In the genomic region with DNA sequence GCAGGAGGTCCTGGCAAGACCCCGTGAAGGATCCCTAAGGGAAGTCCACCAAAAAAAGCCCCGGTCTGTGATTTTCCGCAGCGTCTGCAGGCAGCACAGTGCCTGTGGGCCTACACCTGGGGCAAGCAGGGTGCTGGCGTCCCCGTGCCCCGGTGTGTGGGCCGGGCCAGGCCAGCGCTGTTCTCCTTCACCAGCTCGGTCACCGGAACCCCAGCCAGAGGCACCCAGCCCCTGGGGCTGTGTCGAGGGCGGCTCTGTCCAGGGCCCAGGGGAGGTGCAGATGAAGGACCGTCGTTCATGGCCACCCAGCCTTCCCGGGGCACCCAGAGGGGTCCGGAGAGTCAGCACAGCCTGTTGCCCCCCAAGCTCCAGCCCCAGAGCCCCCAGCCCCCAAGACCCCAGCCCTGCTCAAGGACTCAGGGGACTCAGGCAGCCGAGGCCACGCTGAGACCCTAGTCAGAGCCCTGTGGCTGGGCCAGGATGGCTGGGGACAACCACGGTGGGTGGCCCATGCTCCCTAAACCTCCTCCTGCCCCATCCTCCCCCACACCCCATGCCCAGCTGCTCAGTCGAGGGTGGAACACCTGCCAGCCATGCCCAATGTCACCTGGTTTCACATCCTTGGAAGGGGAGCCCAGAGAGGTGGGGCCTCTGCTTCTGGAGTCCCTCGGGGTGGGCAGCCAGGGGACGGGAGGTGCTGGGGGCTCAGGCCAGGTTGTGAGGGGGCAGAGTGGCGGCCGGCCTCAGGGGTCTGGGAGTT, we compare ENCODE assay signal across 32 cellular contexts. TPM values are rescaled to one million over a fixed set of nuclear protein-coding genes. Genes with fewer than 3 reads are reported as not detected.
"Had no signal": no experiment of that assay in that cellular context is flagged by ENCODE, and none has a peak within 500 bp of the region (broad histone marks: within the 10 kb centered on the region; RNA-seq: fewer than 3 reads in every experiment).

No MANE protein-coding gene starts in this region.

- H3K4me3 ChIP-seq: ascending aorta, cardiac muscle cell, colonic mucosa, gastrocnemius medialis, left ventricle myocardium inferior, lung, spleen, suprapubic skin, tibial nerve had no signal

- H3K36me3 ChIP-seq: ascending aorta, cardiac muscle cell, colonic mucosa, gastrocnemius medialis, left ventricle myocardium inferior, spleen, suprapubic skin, tibial nerve had no signal

- DNase-seq: activated CD4-positive, alpha-beta T cell treated with anti-CD3 and anti-CD28 coated beads for 48 hours; activated CD4-positive, alpha-beta T cell treated with anti-CD3 and anti-CD28 coated beads, Interleukin-2, amount 50 U/mL, for 48 hours; activated CD8-positive, alpha-beta memory T cell treated with anti-CD3 and anti-CD28 coated beads, Interleukin-2, amount 50 U/mL, for 4 hours; activated gamma-delta T cell; activated naive CD4-positive, alpha-beta T cell treated with anti-CD3 and anti-CD28 coated beads, Interleukin-2, amount 10 ng/mL, durations not matched to agents 7 days and 5 days; activated naive CD8-positive, alpha-beta T cell treated with anti-CD3 and anti-CD28 coated beads, Interleukin-2, amount 10 ng/mL, durations not matched to agents 7 days and 5 days; activated T-cell treated with anti-CD3 and anti-CD28 coated beads, Interleukin-2, amount 50 U/mL, for 24 hours; cerebellar nuclear complex; colonic mucosa; effector CD8-positive, alpha-beta T cell; erythroblast; glutamatergic neuron; left ventricle myocardium inferior; mesendoderm; natural killer cell; posterior cingulate gyrus; right cardiac atrium; spleen; stimulated activated naive CD4-positive, alpha-beta T cell; T-helper 9 cell had no signal

- ATAC-seq: gastrocnemius medialis, natural killer cell, right cardiac atrium had no signal

- H3K27ac ChIP-seq: ascending aorta, cardiac muscle cell, colonic mucosa, gastrocnemius medialis, left ventricle myocardium inferior, spleen, suprapubic skin, tibial nerve, VCaP had no signal

- H3K9me3 ChIP-seq: ascending aorta, colonic mucosa, gastrocnemius medialis, left ventricle myocardium inferior, spleen, suprapubic skin, tibial nerve had no signal

RNA-seq across cellular contexts. Expression of gene C1QTNF8, which starts 5.7 kb away (rescaled TPM):
- total RNA-seq: activated CD8-positive, alpha-beta memory T cell treated with anti-CD3 and anti-CD28 coated beads for 36 hours; activated naive CD8-positive, alpha-beta T cell treated with anti-CD3 and anti-CD28 coated beads, Interleukin-2, amount 10 ng/mL, durations not matched to agents 7 days and 5 days; ascending aorta; colonic mucosa; dermis microvascular lymphatic vessel endothelial cell; gastrocnemius medialis; left ventricle myocardium inferior; mononuclear cell; natural killer cell; osteoblast; spleen; suprapubic skin; tibial nerve; ureter had no signal

RNA-seq across cellular contexts. Expression of gene SSTR5, which starts 29.2 kb away (rescaled TPM):
- total RNA-seq: activated CD8-positive, alpha-beta memory T cell treated with anti-CD3 and anti-CD28 coated beads for 36 hours; activated naive CD8-positive, alpha-beta T cell treated with anti-CD3 and anti-CD28 coated beads, Interleukin-2, amount 10 ng/mL, durations not matched to agents 7 days and 5 days; ascending aorta; cardiac muscle cell; mononuclear cell; natural killer cell; osteoblast; spleen; tibial nerve had no signal
